In genomic region chr13:25281193-25281936, GRCh38 we compare ENCODE assay signal across 9 cellular contexts. TPM values are rescaled to one million over a fixed set of nuclear protein-coding genes. Genes with fewer than 3 reads are reported as not detected.
DNase-seq lines count a peak whose midpoint lies in the region; ATAC-seq and TF ChIP-seq lines count a peak whose summit lies in the region.
"Had no signal": no experiment of that assay in that cellular context is flagged by ENCODE, and none has a peak within 500 bp of the region (broad histone marks: within the 10 kb centered on the region; RNA-seq: fewer than 3 reads in every experiment).

No MANE protein-coding gene starts in this region.

- intact Hi-C loops in right cardiac atrium (cut with DNase I) = no loop called here
- intact Hi-C loops in Caco-2 (cut with micrococcal nuclease; ENCODE audit: unreplicated experiment) = no loop called here

- no peak overlapping the region for H3K27ac Mint-ChIP-seq in Caco-2 (ENCODE audit: unreplicated experiment)

- H3K4me1 Mint-ChIP-seq in Caco-2 (ENCODE audit: low read depth, unreplicated experiment) = peaks cover 13% of the 10 kb centered on the region

- H3K27me3 ChIP-seq in right cardiac atrium (ENCODE audit: control insufficient read depth, insufficient read depth) (no peaks in the 10 kb centered on the region), Caco-2 (replicated peaks; ENCODE audit: control insufficient read depth, insufficient read depth, low read length) (no peaks in the 10 kb centered on the region)
- H3K27me3 ChIP-seq: right lobe of liver had no signal

- no peaks in the 10 kb centered on the region for H3K36me3 Mint-ChIP-seq in Caco-2 (ENCODE audit: insufficient read depth, unreplicated experiment)

- H3K27me3 Mint-ChIP-seq in Caco-2 (ENCODE audit: insufficient read depth, unreplicated experiment) = no peaks in the 10 kb centered on the region

- H3K9me3 ChIP-seq in right cardiac atrium (ENCODE audit: control insufficient read depth, low read length) = no peaks in the 10 kb centered on the region
- no peaks in the 10 kb centered on the region for H3K9me3 ChIP-seq in Caco-2
- H3K9me3 ChIP-seq: right lobe of liver had no signal

- CTCF ChIA-PET in Caco-2 (lab: Charles Lee) = no interaction called here

- no peak overlapping the region for H3K4me3 ChIP-seq in GM12865 (ENCODE audit: low read depth, low read length)
- H3K4me3 ChIP-seq in right cardiac atrium (ENCODE audit: low read length) = no peak overlapping the region
- no peak overlapping the region for H3K4me3 ChIP-seq in Caco-2 (ENCODE audit: low read depth, low read length)
- H3K4me3 ChIP-seq: right lobe of liver had no signal

- H3K9me3 Mint-ChIP-seq in Caco-2 (ENCODE audit: unreplicated experiment) = no peaks in the 10 kb centered on the region

- DNase-seq in GM12865 (ENCODE audit: low read depth) = peak; percentile 73
- DNase-seq in right cardiac atrium = no peak
- DNase-seq in NCI-H2171 (lab: John Stamatoyannopoulos, UW) = no peak
- no peak for DNase-seq in COLO668 (lab: John Stamatoyannopoulos, UW; ENCODE audit: unreplicated experiment)
- no peak for DNase-seq in NCI-H526 treated with DMSO at 0.1 percent for 48 hours (lab: John Stamatoyannopoulos, UW)
- no peak for DNase-seq in Caco-2
- DNase-seq: right lobe of liver had no signal

- no peak overlapping the region for H3K4me3 Mint-ChIP-seq in Caco-2 (ENCODE audit: unreplicated experiment)

- H3K36me3 ChIP-seq in Caco-2 (ENCODE audit: control insufficient read depth, insufficient read depth, low read length) = no peaks in the 10 kb centered on the region
- H3K36me3 ChIP-seq: right lobe of liver had no signal

- POLR2A ChIA-PET in Caco-2 (lab: Charles Lee) = no interaction called here

- H3K4me1 ChIP-seq in right cardiac atrium (ENCODE audit: control insufficient read depth, insufficient read depth, low read length) = no peaks in the 10 kb centered on the region
- H3K4me1 ChIP-seq in Caco-2 = no peaks in the 10 kb centered on the region

- 46% methylated on average over 4 of the region's 4 CpGs for WGBS in right cardiac atrium

- no peak overlapping the region for H3K27ac ChIP-seq in right cardiac atrium (ENCODE audit: low read length)
- H3K27ac ChIP-seq: right lobe of liver had no signal

- no TSS peak for BruUV-seq in Caco-2 (replicated peaks; lab: Mats Ljungman, UMichigan)

- TF ChIP-seq CTCF in GM12865 (IDR thresholded peaks at IDR 0.05; ENCODE audit: insufficient read depth, low read depth, low read length, missing control alignments) = no peak
- no peak for TF ChIP-seq CTCF in Caco-2 (IDR thresholded peaks at IDR 0.05; ENCODE audit: insufficient read depth in 1 of 2, low read depth in 1 of 2, low read length in 1 of 2, severe bottlenecking in 1 of 2, unreplicated experiment in 1 of 2)

- peak; percentile 52 for ATAC-seq in GM21360 (IDR thresholded peaks at IDR 0.05; ENCODE audit: unreplicated experiment)
- peak; percentile 63 for ATAC-seq in HG03460 (IDR thresholded peaks at IDR 0.05; ENCODE audit: unreplicated experiment)
- peak; percentile 35 to 56 for ATAC-seq in right cardiac atrium

RNA-seq across cellular contexts. Expression of gene MTMR6, which starts 5.9 kb away (rescaled TPM):
- total RNA-seq in right cardiac atrium (10 to 100 TPM; 15.8 to 17.3 (median 17.0) TPM), Caco-2 (2022) (12.7 and 13.0 TPM in 2 replicates)
- 7.5 TPM for polyA plus RNA-seq in right cardiac atrium

RNA-seq across cellular contexts. Expression of gene NUP58, which starts 20.1 kb away (rescaled TPM):
- total RNA-seq in right cardiac atrium = 10 to 100 TPM; 26.2 to 33.5 (median 27.6) TPM
- polyA plus RNA-seq in right cardiac atrium = 11.2 TPM
- total RNA-seq in Caco-2 (2022) = 60.4 and 66.4 TPM in 2 replicates
